Comparison of ENCODE assay signal across 14 cellular contexts in genomic region chr16:173211-173843, GRCh38. TPM values are rescaled to one million over a fixed set of nuclear protein-coding genes. Genes with fewer than 3 reads are reported as not detected.
DNase-seq lines count a peak whose midpoint lies in the region; ATAC-seq, FAIRE-seq and TF ChIP-seq lines count a peak whose summit lies in the region.
"Not testable (repeated sequence)": the region's sequence is repeated elsewhere in the genome, so short reads cannot be mapped to it uniquely, and the experiment has no call there.
"Had no signal": no experiment of that assay in that cellular context is flagged by ENCODE, and none has a peak within 500 bp of the region (broad histone marks: within the 10 kb centered on the region; RNA-seq: fewer than 3 reads in every experiment).

No MANE protein-coding gene starts in this region.

- H3K36me3 Mint-ChIP-seq in GM23338 (ENCODE audit: low read depth); T-helper 17 cell (ENCODE audit: low read depth); activated T-cell treated with anti-CD3 and anti-CD28 coated beads, Interleukin-2, amount 50 U/mL, for 72 hours (ENCODE audit: insufficient read depth in 2 of 2); naive thymus-derived CD8-positive, alpha-beta T cell; stimulated activated naive B cell treated with anti-CD40 and anti-IgM and Interleukin-4, amounts not matched to agents 10 μg/mL and 1 μg/mL and 100 μg/mL, for 72 hours: not testable (repeated sequence)

- BruUV-seq in K562 (replicated peaks; lab: Mats Ljungman, UMichigan) = TSS peak; percentile 97

- peaks cover 39% of the 10 kb centered on the region for H3K4me1 Mint-ChIP-seq in GM23338
- not testable (repeated sequence) for H3K4me1 Mint-ChIP-seq in T-helper 17 cell; activated T-cell treated with anti-CD3 and anti-CD28 coated beads, Interleukin-2, amount 50 U/mL, for 72 hours (ENCODE audit: low read depth)
- H3K4me1 Mint-ChIP-seq in naive thymus-derived CD8-positive, alpha-beta T cell = peaks cover 4 to 23% (median 19%) of the 10 kb centered on the region in 4 donors
- peaks cover 17 to 35% of the 10 kb centered on the region in 2 donors for H3K4me1 Mint-ChIP-seq in stimulated activated naive B cell treated with anti-CD40 and anti-IgM and Interleukin-4, amounts not matched to agents 10 μg/mL and 1 μg/mL and 100 μg/mL, for 72 hours

- TF ChIP-seq RAD21 in K562 (CRISPR knock-in tag; conservative IDR thresholded peaks at IDR 0.05 in 1 of 2, IDR thresholded peaks at IDR 0.05 in 1 of 2) = not testable (repeated sequence)

- H3K4me1 ChIP-seq in GM23338 (ENCODE audit: insufficient read depth) (peaks cover 29% of the 10 kb centered on the region), K562 (replicated peaks in 1 of 2; ENCODE audit: control insufficient read depth in 2 of 2, insufficient read depth in 2 of 2, low read length in 2 of 2) (peaks cover 19 to 55% of the 10 kb centered on the region in 2 experiments; a peak in 4 of 5 replicates)
- not testable (repeated sequence) for H3K4me1 ChIP-seq in iPS-15b (ENCODE audit: control insufficient read depth, insufficient read depth, low read length)

- H3K9me3 ChIP-seq in T-helper 17 cell (ENCODE audit: control insufficient read depth, low read length, poor library complexity, severe bottlenecking); K562 (replicated peaks; ENCODE audit: control insufficient read depth, insufficient read depth, low read depth, low read length); iPS-15b (ENCODE audit: control insufficient read depth, insufficient read depth, low read length): not testable (repeated sequence)

- peaks cover 77% of the 10 kb centered on the region for H3K27me3 Mint-ChIP-seq in GM23338 (ENCODE audit: insufficient read depth, low read depth, poor library complexity)
- H3K27me3 Mint-ChIP-seq in T-helper 17 cell = peaks cover 54% of the 10 kb centered on the region
- peaks cover 74% of the 10 kb centered on the region for H3K27me3 Mint-ChIP-seq in activated T-cell treated with anti-CD3 and anti-CD28 coated beads, Interleukin-2, amount 50 U/mL, for 72 hours (ENCODE audit: low read depth)
- peaks cover 28 to 76% (median 48%) of the 10 kb centered on the region in 5 donors for H3K27me3 Mint-ChIP-seq in naive thymus-derived CD8-positive, alpha-beta T cell
- H3K27me3 Mint-ChIP-seq in stimulated activated naive B cell treated with anti-CD40 and anti-IgM and Interleukin-4, amounts not matched to agents 10 μg/mL and 1 μg/mL and 100 μg/mL, for 72 hours = peaks cover 53 to 76% of the 10 kb centered on the region in 2 donors

- H2AFZ ChIP-seq in GM23338; K562 (ENCODE audit: low read depth, low read length): not testable (repeated sequence)

- H3F3A ChIP-seq in GM23338 (replicated peaks; ENCODE audit: low read depth) = peaks cover 11% of the 10 kb centered on the region; the same call in 1 of the 2 replicates

- ATAC-seq in GM23338; T-helper 17 cell; activated T-cell treated with anti-CD3 and anti-CD28 coated beads, Interleukin-2, amount 50 U/mL, for 72 hours (replicated peaks in 1 of 2); K562; naive thymus-derived CD8-positive, alpha-beta T cell; stimulated activated naive B cell treated with anti-CD40 and anti-IgM and Interleukin-4, amounts not matched to agents 10 μg/mL and 1 μg/mL and 100 μg/mL, for 72 hours (replicated peaks): not testable (repeated sequence)

- not testable (repeated sequence) for H3K9me1 ChIP-seq in K562 (ENCODE audit: control insufficient read depth, insufficient read depth, low read length)

- H3K27me3 ChIP-seq in GM23338 (ENCODE audit: insufficient read depth) (peaks cover 84% of the 10 kb centered on the region), iPS-15b (ENCODE audit: control insufficient read depth, insufficient read depth, low read length) (peaks cover 71% of the 10 kb centered on the region)
- not testable (repeated sequence) for H3K27me3 ChIP-seq in K562 (ENCODE audit: control insufficient read depth in 2 of 2, insufficient read depth in 2 of 2, low read length in 2 of 2)

- 15% methylated on average over 8 of the region's 44 CpGs for WGBS in K562 (ENCODE audit: insufficient coverage, low coverage, missing lambda C conversion rate)

- peak overlapping the region; percentile 52 for H3K4me3 Mint-ChIP-seq in GM23338
- H3K4me3 Mint-ChIP-seq in T-helper 17 cell = peak overlapping the region; percentile 55
- H3K4me3 Mint-ChIP-seq in activated T-cell treated with anti-CD3 and anti-CD28 coated beads, Interleukin-2, amount 50 U/mL, for 72 hours = peak overlapping the region; percentile 38 to 73
- peak overlapping the region in 6 of 10 donors; percentile 26 to 74 (median 54) for H3K4me3 Mint-ChIP-seq in naive thymus-derived CD8-positive, alpha-beta T cell
- H3K4me3 Mint-ChIP-seq in stimulated activated naive B cell treated with anti-CD40 and anti-IgM and Interleukin-4, amounts not matched to agents 10 μg/mL and 1 μg/mL and 100 μg/mL, for 72 hours = peak overlapping the region; percentile 62 to 66

- CTCF ChIA-PET in K562 (lab: Yijun Ruan, JAX; ENCODE audit: low intra/inter-chr PET ratio) = not testable (repeated sequence)

- H3K79me2 ChIP-seq in GM23338 (replicated peaks; ENCODE audit: insufficient read depth) = not testable (repeated sequence)
- peaks cover 19% of the 10 kb centered on the region for H3K79me2 ChIP-seq in K562 (ENCODE audit: control insufficient read depth, insufficient read depth, low read length)

- not testable (repeated sequence) for H3K9me2 ChIP-seq in GM23338 (ENCODE audit: insufficient read depth)

- not testable (repeated sequence) for TF ChIP-seq EP300 in K562 (IDR thresholded peaks at IDR 0.05; ENCODE audit: low read length)

- TF ChIP-seq POLR2A in K562 (conservative IDR thresholded peaks at IDR 0.05) = not testable (repeated sequence)

- H3K9ac ChIP-seq in K562 (ENCODE audit: insufficient read depth in 1 of 2, low read depth in 2 of 2, low read length in 2 of 2) = peak overlapping the region in 1 of 2 experiments; percentile 84; a peak in 3 of 4 replicates
- not testable (repeated sequence) for H3K9ac ChIP-seq in iPS-15b (ENCODE audit: low read depth, low read length)

- H4K20me1 ChIP-seq in GM23338 (replicated peaks; ENCODE audit: insufficient read depth); K562 (replicated peaks; ENCODE audit: control insufficient read depth, insufficient read depth, low read length): not testable (repeated sequence)

- in situ Hi-C loops in K562 (cut with MboI) = not testable (repeated sequence)

- not testable (repeated sequence) for H3K36me3 ChIP-seq in GM23338 (ENCODE audit: insufficient read depth); iPS-15b (ENCODE audit: control insufficient read depth, insufficient read depth, low read length)
- H3K36me3 ChIP-seq in K562 (ENCODE audit: control insufficient read depth, insufficient read depth, low read length) = peaks cover 11% of the 10 kb centered on the region; the same call in 1 of the 3 replicates

- not testable (repeated sequence) for TF ChIP-seq CTCF in GM23338 (conservative IDR thresholded peaks at IDR 0.05; ENCODE audit: low read depth in 2 of 2); K562 (IDR thresholded peaks at IDR 0.05 in 2 of 3, conservative IDR thresholded peaks at IDR 0.05 in 1 of 3; ENCODE audit: insufficient read depth in 2 of 3, low read depth in 1 of 3, low read length in 3 of 3)

- H3K9me3 Mint-ChIP-seq in GM23338; activated T-cell treated with anti-CD3 and anti-CD28 coated beads, Interleukin-2, amount 50 U/mL, for 72 hours; naive thymus-derived CD8-positive, alpha-beta T cell; stimulated activated naive B cell treated with anti-CD40 and anti-IgM and Interleukin-4, amounts not matched to agents 10 μg/mL and 1 μg/mL and 100 μg/mL, for 72 hours: not testable (repeated sequence)

- FAIRE-seq in K562 (lab: Jason Lieb, UNC) = not testable (repeated sequence)

- DNase-seq in GM23338 (ENCODE audit: low spot score); T-helper 17 cell; activated T-cell treated with anti-CD3 and anti-CD28 coated beads, Interleukin-2, amount 50 U/mL, for 72 hours; K562 (ENCODE audit: extremely low read depth in 1 of 4, low spot score in 3 of 4); naive thymus-derived CD8-positive, alpha-beta T cell; stimulated activated naive B cell treated with anti-CD40 and anti-IgM and Interleukin-4, amounts not matched to agents 10 μg/mL and 1 μg/mL and 100 μg/mL, for 72 hours: not testable (repeated sequence)

- H3K27ac Mint-ChIP-seq in GM23338; T-helper 17 cell; activated T-cell treated with anti-CD3 and anti-CD28 coated beads, Interleukin-2, amount 50 U/mL, for 72 hours; naive thymus-derived CD8-positive, alpha-beta T cell: not testable (repeated sequence)
- H3K27ac Mint-ChIP-seq in stimulated activated naive B cell treated with anti-CD40 and anti-IgM and Interleukin-4, amounts not matched to agents 10 μg/mL and 1 μg/mL and 100 μg/mL, for 72 hours = peak overlapping the region; percentile 37

- not testable (repeated sequence) for H3K27ac ChIP-seq in GM23338 (ENCODE audit: low read depth); K562 (ENCODE audit: extremely low read depth, low read depth, low read length)

- intact Hi-C loops in K562 (cut with micrococcal nuclease) = not testable (repeated sequence)

- POLR2A ChIA-PET in K562 (lab: Yijun Ruan, JAX); naive thymus-derived CD8-positive, alpha-beta T cell (lab: Charles Lee): not testable (repeated sequence)

- H3K4me3 ChIP-seq in GM23338 = peak overlapping the region; percentile 30; the same call in 1 of the 2 replicates
- H3K4me3 ChIP-seq in K562 = peak overlapping the region; percentile 32
- peak overlapping the region; percentile 18 for H3K4me3 ChIP-seq in iPS-15b (ENCODE audit: low read depth, low read length)

- H3K4me2 ChIP-seq in GM23338 = not testable (repeated sequence)
- 0 out of 2 replicates have a peak overlapping the region, but pooled peaks have one; percentile 18 for H3K4me2 ChIP-seq in K562 (ENCODE audit: insufficient read depth, low read length)

RNA-seq across cellular contexts. Expression of gene HBA2, which starts 0.7 kb away (rescaled TPM):
- total RNA-seq in GM23338 (2014; rRNA removed; shearing (Covaris generic)) = 1.9 TPM in 1 of 2 replicates, not detected in the other
- polyA plus RNA-seq in GM23338 (2016; fragmentation: Nextera tagmentation; extraction: Ambion mirVana) (7.8 and 11.7 TPM in 2 replicates), K562 (2011; rRNA removed) (144 and 346 TPM in 2 replicates), K562 (2014; fragmentation: Illumina TruSeq; extraction: Trizol) (106 and 709 TPM in 2 replicates), K562 (2014; fragmentation: Nextera tagmentation; extraction: Ambion mirVana) (100 to 1,000 TPM; 331 to 366 TPM), K562 (2014; rRNA removed) (670 and 853 TPM in 2 replicates)
- total RNA-seq in T-helper 17 cell (not detected), K562 (2014; rRNA removed) (286 and 525 TPM in 2 replicates), K562 (2014; rRNA removed; fragmentation: Illumina TruSeq; extraction: Trizol) (21.9 and 40.4 TPM in 2 replicates), K562 (2015; rRNA removed; fragmentation: Illumina TruSeq; extraction: Trizol) (60.6 and 61.0 TPM in 2 replicates), K562 (2021) (443 and 467 TPM in 2 replicates)
- total RNA-seq in activated T-cell treated with anti-CD3 and anti-CD28 coated beads, Interleukin-2, amount 50 U/mL, for 72 hours = not detected
- 30.8 and 82.0 TPM in 2 replicates for total RNA-seq in K562 (2011; cell fraction: chromatin; rRNA removed; ENCODE audit: low replicate concordance)
- 188 and 285 TPM in 2 replicates for total RNA-seq in K562 (2011; cell fraction: nucleolus; rRNA removed)
- 162 and 198 TPM in 2 replicates for total RNA-seq in K562 (2011; cell fraction: nucleoplasm; rRNA removed)
- polyA plus RNA-seq in K562 (2011; cell fraction: cytosol; rRNA removed) = 625 and 2,736 TPM in 2 replicates
- polyA plus RNA-seq in K562 (2011; cell fraction: nucleus; rRNA removed) = 266 and 710 TPM in 2 replicates
- polyA plus RNA-seq in K562 (2012) = 154 and 603 TPM in 2 replicates
- polyA minus RNA-seq in K562 (2011; rRNA and poly(A)+ RNA removed) = 110 and 197 TPM in 2 replicates
- 1,122 and 1,215 TPM in 2 replicates for polyA minus RNA-seq in K562 (2011; cell fraction: cytosol; rRNA and poly(A)+ RNA removed)
- 117 and 158 TPM in 2 replicates for polyA minus RNA-seq in K562 (2011; cell fraction: nucleus; rRNA and poly(A)+ RNA removed)
- not detected for total RNA-seq in naive thymus-derived CD8-positive, alpha-beta T cell
- polyA plus RNA-seq in naive thymus-derived CD8-positive, alpha-beta T cell = 1 to 10 TPM in 1 of 3 donors, under 1 TPM in 1, not detected in 1; 0.89 to 8.6 TPM
- total RNA-seq: HFFc6, HT1080, LHCN-M2, MCF 10A, OCI-LY7, SK-MEL-5 had no signal

RNA-seq across cellular contexts. Expression of gene HBA1, which starts 3.2 kb away (rescaled TPM):
- not detected in 2 replicates for total RNA-seq in GM23338 (2014; rRNA removed; shearing (Covaris generic))
- polyA plus RNA-seq in GM23338 (2016; fragmentation: Nextera tagmentation; extraction: Ambion mirVana) (3.4 and 6.7 TPM in 2 replicates), K562 (2011; rRNA removed) (225 and 945 TPM in 2 replicates), K562 (2014; fragmentation: Illumina TruSeq; extraction: Trizol) (380 and 1,790 TPM in 2 replicates), K562 (2014; fragmentation: Nextera tagmentation; extraction: Ambion mirVana) (100 to 1,000 TPM; 280 to 426 TPM), K562 (2014; rRNA removed) (1,187 and 1,422 TPM in 2 replicates)
- total RNA-seq in T-helper 17 cell (1 to 10 TPM in 1 of 2 donors, under 1 TPM in 1; 0.65 to 6.5 TPM), K562 (2014; rRNA removed) (833 and 1,312 TPM in 2 replicates), K562 (2014; rRNA removed; fragmentation: Illumina TruSeq; extraction: Trizol) (75.7 and 128 TPM in 2 replicates), K562 (2015; rRNA removed; fragmentation: Illumina TruSeq; extraction: Trizol) (235 and 260 TPM in 2 replicates), K562 (2021) (2,388 and 2,454 TPM in 2 replicates)
- total RNA-seq in activated T-cell treated with anti-CD3 and anti-CD28 coated beads, Interleukin-2, amount 50 U/mL, for 72 hours = 1 to 10 TPM in 1 of 2 donors, not detected in 1; 1.1 TPM
- 48.1 and 106 TPM in 2 replicates for total RNA-seq in K562 (2011; cell fraction: chromatin; rRNA removed; ENCODE audit: low replicate concordance)
- 358 and 373 TPM in 2 replicates for total RNA-seq in K562 (2011; cell fraction: nucleolus; rRNA removed)
- total RNA-seq in K562 (2011; cell fraction: nucleoplasm; rRNA removed) = 287 and 376 TPM in 2 replicates
- 1,412 and 5,030 TPM in 2 replicates for polyA plus RNA-seq in K562 (2011; cell fraction: cytosol; rRNA removed)
- 376 and 755 TPM in 2 replicates for polyA plus RNA-seq in K562 (2011; cell fraction: nucleus; rRNA removed)
- 890 and 2,659 TPM in 2 replicates for polyA plus RNA-seq in K562 (2012)
- polyA minus RNA-seq in K562 (2011; rRNA and poly(A)+ RNA removed) = 234 and 324 TPM in 2 replicates
- polyA minus RNA-seq in K562 (2011; cell fraction: cytosol; rRNA and poly(A)+ RNA removed) = 1,514 and 1,646 TPM in 2 replicates
- polyA minus RNA-seq in K562 (2011; cell fraction: nucleus; rRNA and poly(A)+ RNA removed) = 170 and 258 TPM in 2 replicates
- not detected for total RNA-seq in naive thymus-derived CD8-positive, alpha-beta T cell
- polyA plus RNA-seq in naive thymus-derived CD8-positive, alpha-beta T cell = 1 to 10 TPM in 1 of 3 donors, not detected in 2; 1.7 TPM
- total RNA-seq: HFFc6, HT1080, LHCN-M2, OCI-LY7, SK-MEL-5 had no signal

RNA-seq across cellular contexts. Expression of gene HBQ1, which starts 6.9 kb away (rescaled TPM):
- total RNA-seq in GM23338 (2014; rRNA removed; shearing (Covaris generic)) = 3.1 and 6.6 TPM in 2 replicates
- 8.3 and 8.5 TPM in 2 replicates for polyA plus RNA-seq in GM23338 (2016; fragmentation: Nextera tagmentation; extraction: Ambion mirVana)
- total RNA-seq in T-helper 17 cell = not detected
- not detected for total RNA-seq in activated T-cell treated with anti-CD3 and anti-CD28 coated beads, Interleukin-2, amount 50 U/mL, for 72 hours
- 2.5 and 15.0 TPM in 2 replicates for total RNA-seq in K562 (2011; cell fraction: chromatin; rRNA removed; ENCODE audit: low replicate concordance)
- 26.7 and 30.4 TPM in 2 replicates for total RNA-seq in K562 (2011; cell fraction: nucleolus; rRNA removed)
- 12.8 and 14.4 TPM in 2 replicates for total RNA-seq in K562 (2011; cell fraction: nucleoplasm; rRNA removed)
- total RNA-seq in K562 (2014; rRNA removed) = 190 and 204 TPM in 2 replicates
- total RNA-seq in K562 (2014; rRNA removed; fragmentation: Illumina TruSeq; extraction: Trizol) = 1.7 and 2.3 TPM in 2 replicates
- 19.8 and 24.0 TPM in 2 replicates for total RNA-seq in K562 (2015; rRNA removed; fragmentation: Illumina TruSeq; extraction: Trizol)
- total RNA-seq in K562 (2021) = 89.7 and 102 TPM in 2 replicates
- polyA plus RNA-seq in K562 (2011; rRNA removed) = 23.1 and 32.6 TPM in 2 replicates
- 116 and 521 TPM in 2 replicates for polyA plus RNA-seq in K562 (2011; cell fraction: cytosol; rRNA removed)
- polyA plus RNA-seq in K562 (2011; cell fraction: nucleus; rRNA removed) = 52.1 and 114 TPM in 2 replicates
- polyA plus RNA-seq in K562 (2012) = 65.9 and 71.5 TPM in 2 replicates
- polyA plus RNA-seq in K562 (2014; fragmentation: Illumina TruSeq; extraction: Trizol) = 4.8 and 31.2 TPM in 2 replicates
- 10 to 100 TPM; 11.1 to 17.9 TPM for polyA plus RNA-seq in K562 (2014; fragmentation: Nextera tagmentation; extraction: Ambion mirVana)
- polyA plus RNA-seq in K562 (2014; rRNA removed) = 151 and 161 TPM in 2 replicates
- polyA minus RNA-seq in K562 (2011; rRNA and poly(A)+ RNA removed) = 0.81 and 2.2 TPM in 2 replicates
- 8.6 and 9.8 TPM in 2 replicates for polyA minus RNA-seq in K562 (2011; cell fraction: cytosol; rRNA and poly(A)+ RNA removed)
- 6.5 and 7.7 TPM in 2 replicates for polyA minus RNA-seq in K562 (2011; cell fraction: nucleus; rRNA and poly(A)+ RNA removed)
- not detected for total RNA-seq in naive thymus-derived CD8-positive, alpha-beta T cell
- polyA plus RNA-seq in naive thymus-derived CD8-positive, alpha-beta T cell = under 1 TPM in 1 of 3 donors, not detected in 2; 0.71 TPM
- total RNA-seq: MCF 10A, OCI-LY7 had no signal
- polyA plus RNA-seq: CD14-positive monocyte had no signal

RNA-seq across cellular contexts. Expression of gene HBM, which starts 7.5 kb away (rescaled TPM):
- total RNA-seq in GM23338 (2014; rRNA removed; shearing (Covaris generic)) = not detected in 2 replicates
- 0.68 TPM in 1 of 2 replicates, not detected in the other for polyA plus RNA-seq in GM23338 (2016; fragmentation: Nextera tagmentation; extraction: Ambion mirVana)
- not detected for total RNA-seq in T-helper 17 cell
- total RNA-seq in activated T-cell treated with anti-CD3 and anti-CD28 coated beads, Interleukin-2, amount 50 U/mL, for 72 hours = not detected
- total RNA-seq in K562 (2011; cell fraction: chromatin; rRNA removed; ENCODE audit: low replicate concordance) = not detected in 2 replicates
- total RNA-seq in K562 (2011; cell fraction: nucleolus; rRNA removed) = not detected in 2 replicates
- total RNA-seq in K562 (2011; cell fraction: nucleoplasm; rRNA removed) = not detected in 2 replicates
- not detected in 2 replicates for total RNA-seq in K562 (2014; rRNA removed)
- not detected in 2 replicates for total RNA-seq in K562 (2014; rRNA removed; fragmentation: Illumina TruSeq; extraction: Trizol)
- not detected in 2 replicates for total RNA-seq in K562 (2015; rRNA removed; fragmentation: Illumina TruSeq; extraction: Trizol)
- not detected in 2 replicates for total RNA-seq in K562 (2021)
- polyA plus RNA-seq in K562 (2011; rRNA removed) = not detected in 2 replicates
- 1.2 TPM in 1 of 2 replicates, not detected in the other for polyA plus RNA-seq in K562 (2011; cell fraction: cytosol; rRNA removed)
- not detected in 2 replicates for polyA plus RNA-seq in K562 (2011; cell fraction: nucleus; rRNA removed)
- polyA plus RNA-seq in K562 (2012) = not detected in 2 replicates
- polyA plus RNA-seq in K562 (2014; fragmentation: Illumina TruSeq; extraction: Trizol) = not detected in 2 replicates
- polyA plus RNA-seq in K562 (2014; fragmentation: Nextera tagmentation; extraction: Ambion mirVana) = not detected
- not detected in 2 replicates for polyA plus RNA-seq in K562 (2014; rRNA removed)
- polyA minus RNA-seq in K562 (2011; rRNA and poly(A)+ RNA removed) = not detected in 2 replicates
- polyA minus RNA-seq in K562 (2011; cell fraction: cytosol; rRNA and poly(A)+ RNA removed) = not detected in 2 replicates
- not detected in 2 replicates for polyA minus RNA-seq in K562 (2011; cell fraction: nucleus; rRNA and poly(A)+ RNA removed)
- not detected for total RNA-seq in naive thymus-derived CD8-positive, alpha-beta T cell
- not detected for polyA plus RNA-seq in naive thymus-derived CD8-positive, alpha-beta T cell
- total RNA-seq: HFFc6, HT1080, LHCN-M2, MCF 10A, OCI-LY7, SK-MEL-5 had no signal
- polyA plus RNA-seq: CD14-positive monocyte had no signal

RNA-seq across cellular contexts. Expression of gene HBZ, which starts 20.9 kb away (rescaled TPM):
- not detected in 2 replicates for total RNA-seq in GM23338 (2014; rRNA removed; shearing (Covaris generic))
- polyA plus RNA-seq in GM23338 (2016; fragmentation: Nextera tagmentation; extraction: Ambion mirVana) (0.39 TPM in 1 of 2 replicates, not detected in the other), K562 (2011; rRNA removed) (610 and 640 TPM in 2 replicates), K562 (2014; fragmentation: Illumina TruSeq; extraction: Trizol) (101 and 278 TPM in 2 replicates), K562 (2014; fragmentation: Nextera tagmentation; extraction: Ambion mirVana) (100 to 1,000 TPM in 1 of 2 experiments, 10 to 100 TPM in 1; 80.7 to 113 TPM), K562 (2014; rRNA removed) (365 and 410 TPM in 2 replicates)
- total RNA-seq in T-helper 17 cell (not detected), K562 (2014; rRNA removed) (207 and 227 TPM in 2 replicates), K562 (2014; rRNA removed; fragmentation: Illumina TruSeq; extraction: Trizol) (35.6 and 63.2 TPM in 2 replicates), K562 (2015; rRNA removed; fragmentation: Illumina TruSeq; extraction: Trizol) (53.5 and 58.0 TPM in 2 replicates), K562 (2021) (480 and 495 TPM in 2 replicates)
- not detected for total RNA-seq in activated T-cell treated with anti-CD3 and anti-CD28 coated beads, Interleukin-2, amount 50 U/mL, for 72 hours
- 24.8 and 31.8 TPM in 2 replicates for total RNA-seq in K562 (2011; cell fraction: chromatin; rRNA removed; ENCODE audit: low replicate concordance)
- 215 and 289 TPM in 2 replicates for total RNA-seq in K562 (2011; cell fraction: nucleolus; rRNA removed)
- total RNA-seq in K562 (2011; cell fraction: nucleoplasm; rRNA removed) = 142 and 150 TPM in 2 replicates
- 883 and 4,551 TPM in 2 replicates for polyA plus RNA-seq in K562 (2011; cell fraction: cytosol; rRNA removed)
- 162 and 437 TPM in 2 replicates for polyA plus RNA-seq in K562 (2011; cell fraction: nucleus; rRNA removed)
- polyA plus RNA-seq in K562 (2012) = 135 and 513 TPM in 2 replicates
- 45.2 and 140 TPM in 2 replicates for polyA minus RNA-seq in K562 (2011; rRNA and poly(A)+ RNA removed)
- 516 and 634 TPM in 2 replicates for polyA minus RNA-seq in K562 (2011; cell fraction: cytosol; rRNA and poly(A)+ RNA removed)
- 180 and 270 TPM in 2 replicates for polyA minus RNA-seq in K562 (2011; cell fraction: nucleus; rRNA and poly(A)+ RNA removed)
- not detected for total RNA-seq in naive thymus-derived CD8-positive, alpha-beta T cell
- polyA plus RNA-seq in naive thymus-derived CD8-positive, alpha-beta T cell = not detected
- total RNA-seq: HFFc6, HT1080, LHCN-M2, MCF 10A, OCI-LY7, SK-MEL-5 had no signal
- polyA plus RNA-seq: CD14-positive monocyte had no signal

Comparison
In these comparisons a context has a peak if more than half of its experiments do, and no peak if none do; other contexts are left out.
1. RNA of gene HBA1, which starts 3.2 kb away (total RNA-seq): 48.1 to 2,454 TPM in K562; 0.65 to 6.5 TPM in T-helper 17 cell, 1.1 TPM in activated T-cell treated with anti-CD3 and anti-CD28 coated beads, Interleukin-2, amount 50 U/mL, for 72 hours, not detected in naive thymus-derived CD8-positive, alpha-beta T cell and not detected in GM23338; every median in the first group is over 4 times any median in the second.
2. Peak in every context shown above with its lines, with median percentiles within 50 percentile points of each other: H3K4me3 ChIP-seq and H3K4me3 Mint-ChIP-seq.